Comparison of ENCODE assay signal across 19 cellular contexts in the genomic region with DNA sequence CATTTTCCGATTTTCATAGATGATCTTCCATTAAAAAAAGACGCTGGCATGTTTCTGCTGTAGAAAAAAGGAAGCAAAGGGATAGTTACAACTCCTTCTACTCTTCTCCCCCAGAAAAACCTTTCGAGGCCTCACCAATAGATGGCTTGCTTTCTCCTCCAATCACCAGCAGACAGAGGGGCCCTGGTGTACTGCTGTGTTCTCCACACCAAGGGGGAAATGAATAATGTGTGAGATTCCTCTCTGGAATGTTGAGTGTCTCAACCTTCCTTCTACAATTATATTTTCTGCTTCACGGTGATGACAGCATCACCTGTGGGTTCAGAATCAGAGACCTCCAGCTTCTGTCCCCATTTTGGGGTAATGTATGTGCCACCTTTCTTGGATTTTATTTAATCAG.
"Had no signal": no experiment of that assay in that cellular context is flagged by ENCODE, and none has a peak within 500 bp of the region (broad histone marks: within the 10 kb centered on the region; RNA-seq: fewer than 3 reads in every experiment).

No MANE protein-coding gene starts in this region.

- H3K27ac ChIP-seq: body of pancreas, neutrophil, parathyroid adenoma, tibial artery, vagina, VCaP had no signal

- DNase-seq: activated CD4-positive, alpha-beta memory T cell treated with anti-CD3 and anti-CD28 coated beads for 36 hours; activated CD8-positive, alpha-beta memory T cell treated with anti-CD3 and anti-CD28 coated beads, Interleukin-2, amount 10 ng/mL, durations not matched to agents 7 days and 5 days; activated T-cell treated with anti-CD3 and anti-CD28 coated beads, Interleukin-2, amount 50 U/mL, for 1 hour; amniotic stem cell; body of pancreas; cortex of kidney; effector CD4-positive, alpha-beta T cell; left ventricle myocardium superior; mesenchymal stem cell; natural killer cell; stimulated activated CD4-positive, alpha-beta T cell treated with anti-CD3 and anti-CD28 coated beads, Interleukin-2, amount 100 ng/mL, for 48 hours; T-helper 1 cell; T1000; tibial artery had no signal

- H3K9me3 ChIP-seq: body of pancreas, neutrophil, tibial artery, vagina had no signal

- H3K4me1 ChIP-seq: body of pancreas, parathyroid adenoma, tibial artery, vagina had no signal

- H3K4me3 ChIP-seq: body of pancreas, tibial artery, vagina had no signal

- ATAC-seq: activated CD8-positive, alpha-beta memory T cell treated with anti-CD3 and anti-CD28 coated beads, Interleukin-2, amount 10 ng/mL, durations not matched to agents 7 days and 5 days; body of pancreas; left ventricle myocardium superior; natural killer cell; stimulated activated memory B cell treated with anti-CD40 and anti-IgM and Interleukin-4, amounts not matched to agents 10 μg/mL and 1 μg/mL and 100 μg/mL, for 72 hours had no signal

- H3K27me3 ChIP-seq: body of pancreas, neutrophil, tibial artery, vagina had no signal

- H3K36me3 ChIP-seq: neutrophil, tibial artery, vagina had no signal
